ENCODE assay signal across 27 cellular contexts in genomic region chr6:139336994-139337393, GRCh38. TPM values are rescaled to one million over a fixed set of nuclear protein-coding genes. Genes with fewer than 3 reads are reported as not detected.
DNase-seq lines count a peak whose midpoint lies in the region; ATAC-seq, FAIRE-seq and TF ChIP-seq lines count a peak whose summit lies in the region.
"Had no signal": no experiment of that assay in that cellular context is flagged by ENCODE, and none has a peak within 500 bp of the region (broad histone marks: within the 10 kb centered on the region; RNA-seq: fewer than 3 reads in every experiment).

No MANE protein-coding gene starts in this region.

- H3F3A ChIP-seq in OCI-LY1 (ENCODE audit: insufficient read depth, low read length) = no peaks in the 10 kb centered on the region

- H3K79me2 ChIP-seq in HepG2 (ENCODE audit: insufficient read depth, low read length) (no peaks in the 10 kb centered on the region), OCI-LY1 (ENCODE audit: insufficient read depth, low read length) (no peaks in the 10 kb centered on the region)

- peaks cover 46% of the 10 kb centered on the region for H3K4me1 Mint-ChIP-seq in dendritic cell treated with granulocyte-macrophage colony-stimulating factor and Interleukin-4, amounts not matched to agents 40 ng/mL and 50 ng/mL, for 4 days (ENCODE audit: low read depth)

- peak overlapping the region in 1 of 3 donors; percentile 18 for H3K27ac ChIP-seq in right lobe of liver
- H3K27ac ChIP-seq in HepG2 (ENCODE audit: extremely low read length, insufficient read depth, low read length) = no peak overlapping the region
- H3K27ac ChIP-seq in OCI-LY1 (ENCODE audit: low read depth, low read length, poor library complexity, severe bottlenecking) = peak overlapping the region; percentile 79
- peak overlapping the region in 2 of 3 donors; percentile 25 to 53 for H3K27ac ChIP-seq in thyroid gland
- H3K27ac ChIP-seq: 22Rv1, SJSA1 had no signal

- ATAC-seq in right lobe of liver (peak; percentile 12 to 75 (median 41)), HepG2 (no peak), Right ventricle myocardium superior (ENCODE audit: poor library complexity) (no peak)
- ATAC-seq: activated CD8-positive, alpha-beta T cell treated with anti-CD3 and anti-CD28 coated beads, Interleukin-2, amount 10 ng/mL, durations not matched to agents 7 days and 5 days; stimulated activated naive CD8-positive, alpha-beta T cell treated with anti-CD3 and anti-CD28 coated beads, Interleukin-15, Interleukin-2, amounts not matched to agents 100 U/mL and 50 U/mL, for 24 hours; T-cell had no signal

- H3K36me3 ChIP-seq in right lobe of liver (no peaks in the 10 kb centered on the region), HepG2 (replicated peaks in 1 of 2; ENCODE audit: control insufficient read depth in 1 of 2, insufficient read depth in 2 of 2, low read length in 2 of 2) (no peaks in the 10 kb centered on the region), OCI-LY1 (ENCODE audit: insufficient read depth, low read length) (no peaks in the 10 kb centered on the region), thyroid gland (no peaks in the 10 kb centered on the region)
- H3K36me3 ChIP-seq: prostate gland, SJSA1, thoracic aorta had no signal

- TF ChIP-seq EP300 in HepG2 (IDR thresholded peaks at IDR 0.05; ENCODE audit: low read depth in 2 of 2, low read length in 2 of 2) (no peak), HepG2 (CRISPR knock-in tag; IDR thresholded peaks at IDR 0.05; ENCODE audit: borderline replicate concordance) (no peak)

- POLR2A ChIA-PET in HepG2 (lab: Yijun Ruan, JAX) = no interaction called here

- H3K4me2 ChIP-seq in HepG2 (ENCODE audit: low read depth, low read length) (no peak overlapping the region), OCI-LY1 (ENCODE audit: low read length) (peak overlapping the region; percentile 48)

- no peak overlapping the region for H2AFZ ChIP-seq in HepG2 (ENCODE audit: low read length)
- H2AFZ ChIP-seq in OCI-LY1 (ENCODE audit: low read length) = peak overlapping the region; percentile 77; the same call in 1 of the 2 replicates

- in situ Hi-C loops in HepG2 (cut with HindIII; ENCODE audit: extremely low pct_ligation_motif_present, low pct_unique_long_range_greater_than_20kb) = no loop called here

- no peaks in the 10 kb centered on the region for H3K36me3 Mint-ChIP-seq in dendritic cell treated with granulocyte-macrophage colony-stimulating factor and Interleukin-4, amounts not matched to agents 40 ng/mL and 50 ng/mL, for 4 days (ENCODE audit: low read depth)
- H3K36me3 Mint-ChIP-seq: activated naive CD4-positive, alpha-beta T cell treated with anti-CD3 and anti-CD28 coated beads, Interleukin-2, amount 50 U/mL, for 24 hours; T-cell had no signal

- peak overlapping the region; percentile 67 for H3K27ac Mint-ChIP-seq in dendritic cell treated with granulocyte-macrophage colony-stimulating factor and Interleukin-4, amounts not matched to agents 40 ng/mL and 50 ng/mL, for 4 days
- H3K27ac Mint-ChIP-seq: activated CD8-positive, alpha-beta T cell treated with anti-CD3 and anti-CD28 coated beads, Interleukin-2, amount 10 ng/mL, durations not matched to agents 7 days and 5 days; activated naive CD4-positive, alpha-beta T cell treated with anti-CD3 and anti-CD28 coated beads, Interleukin-2, amount 50 U/mL, for 24 hours; activated T-helper 2 cell treated with anti-CD3 and anti-CD28 coated beads, Interferon-gamma antibody, Interleukin-2, Interleukin-4, amounts not matched to agents 10 μg/mL and 5 μg/mL and 100 μg/mL, durations not matched to agents 14 hours and 24 hours and 36 hours; CD4-positive, alpha-beta T cell; H9; memory B cell; T-cell had no signal

- no peak for TF ChIP-seq POLR2A in right lobe of liver (IDR thresholded peaks at IDR 0.05)
- no peak for TF ChIP-seq POLR2A in HepG2 (IDR thresholded peaks at IDR 0.05; ENCODE audit: insufficient read depth in 1 of 2, low read depth in 2 of 2, low read length in 2 of 2)
- no peak for TF ChIP-seq POLR2A in thyroid gland (IDR thresholded peaks at IDR 0.05)

- no peaks in the 10 kb centered on the region for H3K9me2 ChIP-seq in OCI-LY1 (ENCODE audit: low read depth, low read length)

- TF ChIP-seq CTCF in right lobe of liver (IDR thresholded peaks at IDR 0.05) = no peak
- TF ChIP-seq CTCF in HepG2 (CRISPR knock-in tag; IDR thresholded peaks at IDR 0.05) = no peak
- TF ChIP-seq CTCF in OCI-LY1 (IDR thresholded peaks at IDR 0.05; ENCODE audit: low read length) = no peak
- no peak for TF ChIP-seq CTCF in thyroid gland (IDR thresholded peaks at IDR 0.05)

- H3K27me3 ChIP-seq in right lobe of liver = no peaks in the 10 kb centered on the region
- no peaks in the 10 kb centered on the region for H3K27me3 ChIP-seq in HepG2 (ENCODE audit: control insufficient read depth in 1 of 2, insufficient read depth in 2 of 2, low read length in 2 of 2)
- no peaks in the 10 kb centered on the region for H3K27me3 ChIP-seq in OCI-LY1 (ENCODE audit: insufficient read depth, low read length)
- no peaks in the 10 kb centered on the region for H3K27me3 ChIP-seq in thyroid gland
- H3K27me3 ChIP-seq: SJSA1 had no signal

- H3K4me1 ChIP-seq in right lobe of liver = no peaks in the 10 kb centered on the region
- H3K4me1 ChIP-seq in HepG2 (ENCODE audit: insufficient read depth, low read length) = no peaks in the 10 kb centered on the region
- peaks cover 37% of the 10 kb centered on the region for H3K4me1 ChIP-seq in OCI-LY1 (ENCODE audit: insufficient read depth, low read length, severe bottlenecking)
- H3K4me1 ChIP-seq in thyroid gland = peaks cover 5 to 10% of the 10 kb centered on the region in 2 donors
- H3K4me1 ChIP-seq: prostate gland, SJSA1 had no signal

- DNase-seq in right lobe of liver (no peak), HepG2 (ENCODE audit: low spot score) (no peak), thyroid gland (peak in 1 of 2 donors; percentile 14), Right ventricle myocardium superior (no peak), midbrain (lab: John Stamatoyannopoulos, UW) (no peak), HK-2 (ENCODE audit: unreplicated experiment) (no peak)
- DNase-seq: activated CD4-positive, alpha-beta T cell treated with anti-CD3 and anti-CD28 coated beads for 1 hour; activated CD8-positive, alpha-beta T cell treated with anti-CD3 and anti-CD28 coated beads, Interleukin-2, amount 10 ng/mL, durations not matched to agents 7 days and 5 days; amygdala; CD4-positive, alpha-beta T cell; effector CD8-positive, alpha-beta T cell; H9; NCI-H187 treated with DMSO at 0.1 percent for 48 hours; NCI-H526; stimulated activated naive CD8-positive, alpha-beta T cell treated with anti-CD3 and anti-CD28 coated beads, Interleukin-15, Interleukin-2, amounts not matched to agents 100 U/mL and 50 U/mL, for 24 hours; T-cell had no signal

- H3K9me3 Mint-ChIP-seq in dendritic cell treated with granulocyte-macrophage colony-stimulating factor and Interleukin-4, amounts not matched to agents 40 ng/mL and 50 ng/mL, for 4 days = no peaks in the 10 kb centered on the region
- H3K9me3 Mint-ChIP-seq: activated naive CD4-positive, alpha-beta T cell treated with anti-CD3 and anti-CD28 coated beads, Interleukin-2, amount 50 U/mL, for 24 hours; CD4-positive, alpha-beta T cell; H9; memory B cell had no signal

- H3K4me3 ChIP-seq in right lobe of liver = no peak overlapping the region
- no peak overlapping the region for H3K4me3 ChIP-seq in HepG2 (replicated peaks in 1 of 3; ENCODE audit: insufficient read depth in 1 of 3, low read depth in 2 of 3, low read length in 3 of 3)
- no peak overlapping the region for H3K4me3 ChIP-seq in OCI-LY1 (ENCODE audit: low read depth, low read length, poor library complexity, severe bottlenecking)
- no peak overlapping the region for H3K4me3 ChIP-seq in thyroid gland (replicated peaks in 1 of 3)
- H3K4me3 ChIP-seq: prostate gland, SJSA1, thoracic aorta had no signal

- intact Hi-C loops in right lobe of liver (cut with DNase I) = no loop called here
- intact Hi-C loops in HepG2 (cut with micrococcal nuclease; ENCODE audit: unreplicated experiment) = no loop called here
- intact Hi-C loops in dendritic cell treated with granulocyte-macrophage colony-stimulating factor and Interleukin-4, amounts not matched to agents 40 ng/mL and 50 ng/mL, for 4 days (cut with micrococcal nuclease) = no loop called here
- intact Hi-C loops in thyroid gland (cut with DNase I) = no loop called here
- intact Hi-C loops in Right ventricle myocardium superior (cut with DNase I) = no loop called here

- no peaks in the 10 kb centered on the region for H4K20me1 ChIP-seq in HepG2 (ENCODE audit: insufficient read depth, low read length)
- H4K20me1 ChIP-seq in OCI-LY1 (ENCODE audit: insufficient read depth, low read length) = no peaks in the 10 kb centered on the region

- H3K4me3 Mint-ChIP-seq in dendritic cell treated with granulocyte-macrophage colony-stimulating factor and Interleukin-4, amounts not matched to agents 40 ng/mL and 50 ng/mL, for 4 days = no peak overlapping the region
- H3K4me3 Mint-ChIP-seq: activated CD8-positive, alpha-beta T cell treated with anti-CD3 and anti-CD28 coated beads, Interleukin-2, amount 10 ng/mL, durations not matched to agents 7 days and 5 days; activated naive CD4-positive, alpha-beta T cell treated with anti-CD3 and anti-CD28 coated beads, Interleukin-2, amount 50 U/mL, for 24 hours; CD4-positive, alpha-beta T cell; H9; memory B cell; T-cell had no signal

- no TSS peak for BruUV-seq in HepG2 (replicated peaks; lab: Mats Ljungman, UMichigan)

- 62% methylated on average over 2 of the region's 2 CpGs for WGBS in right lobe of liver (ENCODE audit: insufficient coverage, low coverage, low lambda C conversion rate, missing lambda C conversion rate)
- 20% methylated on average over 2 of the region's 2 CpGs for WGBS in HepG2 (ENCODE audit: low lambda C conversion rate)
- WGBS in thyroid gland, 2 donors = 80 to 81% methylated on average over 2 of the region's 2 CpGs

- H3K9ac ChIP-seq in HepG2 (ENCODE audit: insufficient read depth, low read depth, low read length) (no peak overlapping the region), OCI-LY1 (ENCODE audit: low read length) (peak overlapping the region; percentile 35; the same call in 1 of the 2 replicates)

- H3K9me3 ChIP-seq in right lobe of liver (no peaks in the 10 kb centered on the region), HepG2 (ENCODE audit: low read length) (no peaks in the 10 kb centered on the region), OCI-LY1 (ENCODE audit: low read length) (no peaks in the 10 kb centered on the region), thyroid gland (no peaks in the 10 kb centered on the region)
- H3K9me3 ChIP-seq: prostate gland, SJSA1, thoracic aorta had no signal

- FAIRE-seq in HepG2 (lab: Jason Lieb, UNC) = no peak
- FAIRE-seq: GM19239 had no signal

- no peak for TF ChIP-seq RAD21 in HepG2 (CRISPR knock-in tag; IDR thresholded peaks at IDR 0.05)

- CTCF ChIA-PET in HepG2 (lab: Yijun Ruan, JAX; ENCODE audit: low intra/inter-chr PET ratio, low total read pairs) = no interaction called here

- H3K27me3 Mint-ChIP-seq in dendritic cell treated with granulocyte-macrophage colony-stimulating factor and Interleukin-4, amounts not matched to agents 40 ng/mL and 50 ng/mL, for 4 days = no peaks in the 10 kb centered on the region
- H3K27me3 Mint-ChIP-seq: activated naive CD4-positive, alpha-beta T cell treated with anti-CD3 and anti-CD28 coated beads, Interleukin-2, amount 50 U/mL, for 24 hours; CD4-positive, alpha-beta T cell; memory B cell; T-cell had no signal

RNA-seq across cellular contexts. Expression of gene CITED2, which starts 37.5 kb away (rescaled TPM):
- total RNA-seq in right lobe of liver = 100 to 1,000 TPM in 4 of 6 experiments, 10 to 100 TPM in 2; 76.6 to 373 (median 126) TPM
- total RNA-seq in HepG2 (2016; rRNA removed; fragmentation: Illumina TruSeq; extraction: Trizol) = 16.8 and 17.6 TPM in 2 replicates
- total RNA-seq in HepG2 (2016; cell fraction: cytosol; rRNA removed; fragmentation: Illumina TruSeq; extraction: Trizol; ENCODE audit: low read depth) = 3.3 and 5.6 TPM in 2 replicates
- total RNA-seq in HepG2 (2016; cell fraction: insoluble cytoplasmic fraction; rRNA removed; fragmentation: Illumina TruSeq; extraction: Trizol) = 12.5 and 18.6 TPM in 2 replicates
- total RNA-seq in HepG2 (2016; cell fraction: membrane; rRNA removed; fragmentation: Illumina TruSeq; extraction: Trizol) = 8.2 and 9.8 TPM in 2 replicates
- total RNA-seq in HepG2 (2016; cell fraction: nucleus; rRNA removed; fragmentation: Illumina TruSeq; extraction: Trizol) = 10.2 and 12.3 TPM in 2 replicates
- polyA plus RNA-seq in HepG2 (2011; rRNA removed) = 57.2 and 66.8 TPM in 2 replicates
- polyA plus RNA-seq in HepG2 (2011; cell fraction: cytosol; rRNA removed) = 22.6 and 34.2 TPM in 2 replicates
- 38.3 and 44.4 TPM in 2 replicates for polyA plus RNA-seq in HepG2 (2011; cell fraction: nucleus; rRNA removed)
- 27.9 and 37.4 TPM in 2 replicates for polyA plus RNA-seq in HepG2 (2012)
- polyA plus RNA-seq in HepG2 (2016; cell fraction: cytosol; fragmentation: Illumina TruSeq; extraction: Trizol; ENCODE audit: low read depth) = 4.1 and 4.2 TPM in 2 replicates
- polyA plus RNA-seq in HepG2 (2016; cell fraction: insoluble cytoplasmic fraction; fragmentation: Illumina TruSeq; extraction: Trizol; ENCODE audit: low read depth) = 26.3 and 33.5 TPM in 2 replicates
- 7.9 and 8.1 TPM in 2 replicates for polyA plus RNA-seq in HepG2 (2016; cell fraction: membrane; fragmentation: Illumina TruSeq; extraction: Trizol; ENCODE audit: low read depth)
- 29.6 and 30.7 TPM in 2 replicates for polyA plus RNA-seq in HepG2 (2016; cell fraction: nucleus; fragmentation: Illumina TruSeq; extraction: Trizol; ENCODE audit: insufficient read depth, low read depth)
- 17.4 and 116 TPM in 2 replicates for polyA minus RNA-seq in HepG2 (2011; rRNA and poly(A)+ RNA removed; ENCODE audit: low replicate concordance)
- polyA minus RNA-seq in HepG2 (2011; cell fraction: cytosol; rRNA and poly(A)+ RNA removed) = 48.9 and 60.6 TPM in 2 replicates
- 23.0 and 29.2 TPM in 2 replicates for polyA minus RNA-seq in HepG2 (2011; cell fraction: nucleus; rRNA and poly(A)+ RNA removed)
- total RNA-seq in thyroid gland = 100 to 1,000 TPM; 178 to 354 (median 261) TPM
- total RNA-seq in Right ventricle myocardium superior = 133 TPM

RNA-seq across cellular contexts. Expression of gene TXLNB, which starts 45.2 kb away (rescaled TPM):
- total RNA-seq in right lobe of liver (under 1 TPM; 0.04 to 0.50 (median 0.14) TPM), HepG2 (2016; rRNA removed; fragmentation: Illumina TruSeq; extraction: Trizol) (not detected in 2 replicates), thyroid gland (1 to 10 TPM in 1 of 4 donors, under 1 TPM in 3; 0.17 to 1.3 (median 0.32) TPM), Right ventricle myocardium superior (125 TPM)
- not detected in 2 replicates for total RNA-seq in HepG2 (2016; cell fraction: cytosol; rRNA removed; fragmentation: Illumina TruSeq; extraction: Trizol; ENCODE audit: low read depth)
- total RNA-seq in HepG2 (2016; cell fraction: insoluble cytoplasmic fraction; rRNA removed; fragmentation: Illumina TruSeq; extraction: Trizol) = not detected in 2 replicates
- total RNA-seq in HepG2 (2016; cell fraction: membrane; rRNA removed; fragmentation: Illumina TruSeq; extraction: Trizol) = not detected in 2 replicates
- not detected in 2 replicates for total RNA-seq in HepG2 (2016; cell fraction: nucleus; rRNA removed; fragmentation: Illumina TruSeq; extraction: Trizol)
- polyA plus RNA-seq in HepG2 (2011; rRNA removed) = not detected in 2 replicates
- polyA plus RNA-seq in HepG2 (2011; cell fraction: cytosol; rRNA removed) = 0.01 TPM in 1 of 2 replicates, not detected in the other
- polyA plus RNA-seq in HepG2 (2011; cell fraction: nucleus; rRNA removed) = not detected in 2 replicates
- not detected in 2 replicates for polyA plus RNA-seq in HepG2 (2012)
- polyA plus RNA-seq in HepG2 (2016; cell fraction: cytosol; fragmentation: Illumina TruSeq; extraction: Trizol; ENCODE audit: low read depth) = not detected in 2 replicates
- polyA plus RNA-seq in HepG2 (2016; cell fraction: insoluble cytoplasmic fraction; fragmentation: Illumina TruSeq; extraction: Trizol; ENCODE audit: low read depth) = not detected in 2 replicates
- not detected in 2 replicates for polyA plus RNA-seq in HepG2 (2016; cell fraction: membrane; fragmentation: Illumina TruSeq; extraction: Trizol; ENCODE audit: low read depth)
- polyA plus RNA-seq in HepG2 (2016; cell fraction: nucleus; fragmentation: Illumina TruSeq; extraction: Trizol; ENCODE audit: insufficient read depth, low read depth) = not detected in 2 replicates
- polyA minus RNA-seq in HepG2 (2011; rRNA and poly(A)+ RNA removed; ENCODE audit: low replicate concordance) = not detected in 2 replicates
- not detected in 2 replicates for polyA minus RNA-seq in HepG2 (2011; cell fraction: cytosol; rRNA and poly(A)+ RNA removed)
- polyA minus RNA-seq in HepG2 (2011; cell fraction: nucleus; rRNA and poly(A)+ RNA removed) = not detected in 2 replicates
- total RNA-seq: epithelial cell of proximal tubule, SJSA1 had no signal

Comparison
In these comparisons a context has a peak if more than half of its experiments do, and no peak if none do; other contexts are left out.
1. ATAC-seq: peak in right lobe of liver (4 of 4); none in HepG2 (single experiment) and Right ventricle myocardium superior (single experiment).
2. RNA of gene TXLNB, which starts 45.2 kb away (total RNA-seq): 125 TPM in Right ventricle myocardium superior (single experiment); 0.17 to 1.3 TPM in thyroid gland, 0.04 to 0.50 TPM in right lobe of liver and not detected in HepG2; every median in the first group is over 10 times any median in the second.